Comparison of ENCODE assay signal across 12 cellular contexts in genomic region chr5:142841511-142842255, GRCh38.
A peak's percentile ranks its signal among the peaks of the same experiment; 100 is the strongest.
DNase-seq lines count a peak whose midpoint lies in the region; ATAC-seq and TF ChIP-seq lines count a peak whose summit lies in the region.
"Had no signal": no experiment of that assay in that cellular context is flagged by ENCODE, and none has a peak within 500 bp of the region (broad histone marks: within the 10 kb centered on the region; RNA-seq: fewer than 3 reads in every experiment).

No MANE protein-coding gene starts in this region.

- H3K79me2 ChIP-seq in neural cell (replicated peaks; ENCODE audit: insufficient read depth, low read length), result no peaks in the 10 kb centered on the region

- no peaks in the 10 kb centered on the region for H3K36me3 ChIP-seq in neural cell (ENCODE audit: insufficient read depth, low read length)

- peak; percentile 91 for DNase-seq in AG10803 (ENCODE audit: low read depth)
- peak; percentile 8 for DNase-seq in NCI-H446 treated with DMSO at 0.1 percent for 48 hours (lab: John Stamatoyannopoulos, UW)
- DNase-seq in fibroblast of mammary gland (ENCODE audit: low read depth), result peak; percentile 90
- no peak for DNase-seq in CD4-positive, alpha-beta T cell
- no peak for DNase-seq in NCI-H774 (lab: John Stamatoyannopoulos, UW)
- DNase-seq: activated CD4-positive, alpha-beta T cell treated with anti-CD3 and anti-CD28 coated beads for 1 hour; AML-193; dorsolateral prefrontal cortex; SIG-M5 had no signal

- no peaks in the 10 kb centered on the region for H3K27me3 Mint-ChIP-seq in CD4-positive, alpha-beta T cell

- H3K27ac ChIP-seq in neural cell (ENCODE audit: low read length), result no peak overlapping the region
- H3K27ac ChIP-seq in CD4-positive, alpha-beta T cell (ENCODE audit: low read depth, low read length), result no peak overlapping the region

- POLR2A ChIA-PET in CD4-positive, alpha-beta T cell (lab: Charles Lee), result interaction anchor here (1.3 kb wide), 1 partner anchor 22 kb away, joined by 3 read pairs; no protein-coding TSS in a partner anchor

- TF ChIP-seq CTCF in AG10803 (conservative IDR thresholded peaks at IDR 0.05; ENCODE audit: low read length) (no peak), fibroblast of mammary gland (conservative IDR thresholded peaks at IDR 0.05; ENCODE audit: control insufficient read depth, insufficient read depth, low read depth, low read length) (no peak), neural cell (IDR thresholded peaks at IDR 0.05; ENCODE audit: poor library complexity, severe bottlenecking) (no peak)
- TF ChIP-seq CTCF in CD4-positive, alpha-beta T cell (IDR thresholded peaks at IDR 0.05), result no peak

- no peaks in the 10 kb centered on the region for H3K9me2 ChIP-seq in neural cell (ENCODE audit: insufficient read depth, low read length)

- intact Hi-C loops in CD4-positive, alpha-beta T cell (cut with DNase I, micrococcal nuclease), result no loop called here

- no peaks in the 10 kb centered on the region for H3F3A ChIP-seq in neural cell (ENCODE audit: insufficient read depth, low read length, poor library complexity, severe bottlenecking)

- no peaks in the 10 kb centered on the region for H4K20me1 ChIP-seq in neural cell (ENCODE audit: insufficient read depth)

- H3K4me3 Mint-ChIP-seq in CD4-positive, alpha-beta T cell, result no peak overlapping the region

- no peak overlapping the region for H3K4me3 ChIP-seq in AG10803 (ENCODE audit: low read length)
- H3K4me3 ChIP-seq in fibroblast of mammary gland (ENCODE audit: control insufficient read depth, low read depth, low read length), result no peak overlapping the region
- peak overlapping the region; percentile 15 for H3K4me3 ChIP-seq in neural cell (ENCODE audit: low read length)
- H3K4me3 ChIP-seq: dorsolateral prefrontal cortex had no signal

- CTCF ChIA-PET in CD4-positive, alpha-beta T cell (lab: Charles Lee), result interaction anchor here (1.1 kb wide), 1 partner anchor 9 kb away, joined by 3 read pairs; no protein-coding TSS in a partner anchor

- no peak for TF ChIP-seq RAD21 in neural cell (conservative IDR thresholded peaks at IDR 0.05)

- H3K4me1 Mint-ChIP-seq in CD4-positive, alpha-beta T cell (ENCODE audit: low read depth), result peaks cover 46% of the 10 kb centered on the region

- H3K27me3 ChIP-seq in neural cell (ENCODE audit: insufficient read depth, low read depth, low read length), result no peaks in the 10 kb centered on the region
- H3K27me3 ChIP-seq in CD4-positive, alpha-beta T cell (ENCODE audit: control insufficient read depth, insufficient read depth, low read length), result no peaks in the 10 kb centered on the region
- H3K27me3 ChIP-seq: dorsolateral prefrontal cortex had no signal

- no peak for ATAC-seq in CD4-positive, alpha-beta T cell (ENCODE audit: poor library complexity)
- ATAC-seq in GM19023 (IDR thresholded peaks at IDR 0.05; ENCODE audit: unreplicated experiment), result no peak
- ATAC-seq in GM21423 (IDR thresholded peaks at IDR 0.05; ENCODE audit: unreplicated experiment), result no peak

- no peak overlapping the region for H2AFZ ChIP-seq in neural cell (ENCODE audit: low read depth, low read length)

- H3K9me3 Mint-ChIP-seq in CD4-positive, alpha-beta T cell, result no peaks in the 10 kb centered on the region

- no peak for TF ChIP-seq EP300 in neural cell (conservative IDR thresholded peaks at IDR 0.05; ENCODE audit: poor library complexity, severe bottlenecking)

- no peak overlapping the region for H3K4me2 ChIP-seq in neural cell (ENCODE audit: low read length)

- no peak overlapping the region for H3K27ac Mint-ChIP-seq in CD4-positive, alpha-beta T cell

- H3K9me3 ChIP-seq in neural cell (ENCODE audit: low read length), result no peaks in the 10 kb centered on the region
- no peaks in the 10 kb centered on the region for H3K9me3 ChIP-seq in CD4-positive, alpha-beta T cell (ENCODE audit: control insufficient read depth, low read length)

- H3K9ac ChIP-seq in neural cell (ENCODE audit: low read length), result no peak overlapping the region

- no peaks in the 10 kb centered on the region for H3K36me3 Mint-ChIP-seq in CD4-positive, alpha-beta T cell (ENCODE audit: low read depth)

TF ChIP-seq in neural cell, 6 proteins besides CTCF, POLR2A, EP300 and RAD21:
- TF ChIP-seq SMC3 (conservative IDR thresholded peaks at IDR 0.05; ENCODE audit: poor library complexity) (peak; percentile 12), EZH2 (IDR thresholded peaks at IDR 0.05; ENCODE audit: borderline replicate concordance, insufficient read depth, low read length, poor library complexity, severe bottlenecking) (no peak)

Comparison
In these comparisons a context has a peak if more than half of its experiments do, and no peak if none do; other contexts are left out.
1. DNase-seq: peak in AG10803 (single experiment), NCI-H446 treated with DMSO at 0.1 percent for 48 hours (single experiment) and fibroblast of mammary gland (single experiment); none in CD4-positive, alpha-beta T cell (0 of 10) and NCI-H774 (single experiment).